ENCODE assay signal across 2 cellular contexts in genomic region chr15:89004726-89005030, GRCh38.
TF ChIP-seq lines count a peak whose summit lies in the region.

No MANE protein-coding gene starts in this region.

TF ChIP-seq in IMR-90, 13 proteins besides CTCF, POLR2A, EP300 and RAD21:
- TF ChIP-seq ELK1 (IDR thresholded peaks at IDR 0.05; ENCODE audit: borderline replicate concordance, low read depth, low read length) = no peak
- TF ChIP-seq MAFK (IDR thresholded peaks at IDR 0.05; ENCODE audit: low read depth, low read length) = no peak
- no peak for TF ChIP-seq FOS (IDR thresholded peaks at IDR 0.05; ENCODE audit: low read depth, low read length)
- no peak for TF ChIP-seq USF2 (IDR thresholded peaks at IDR 0.05; ENCODE audit: low read depth, low read length)
- no peak for TF ChIP-seq RFX5 (IDR thresholded peaks at IDR 0.05; ENCODE audit: low read depth, low read length)
- no peak for TF ChIP-seq BHLHE40 (IDR thresholded peaks at IDR 0.05; ENCODE audit: low read depth, low read length)
- no peak for TF ChIP-seq NFE2L2 (IDR thresholded peaks at IDR 0.05; ENCODE audit: low read depth, low read length)
- no peak for TF ChIP-seq SMC3 (IDR thresholded peaks at IDR 0.05; ENCODE audit: low read depth, low read length)
- no peak for TF ChIP-seq CEBPB (IDR thresholded peaks at IDR 0.05; ENCODE audit: low read depth, low read length)
- no peak for TF ChIP-seq MXI1 (IDR thresholded peaks at IDR 0.05; ENCODE audit: borderline replicate concordance, low read depth, low read length)
- no peak for TF ChIP-seq MAZ (IDR thresholded peaks at IDR 0.05; ENCODE audit: borderline replicate concordance, low read depth, low read length)
- TF ChIP-seq CHD1 (IDR thresholded peaks at IDR 0.05; ENCODE audit: low read depth, low read length) = no peak
- no peak for TF ChIP-seq RCOR1 (IDR thresholded peaks at IDR 0.05; ENCODE audit: insufficient replicate concordance, low read length)

TF ChIP-seq in K562, 482 proteins besides CTCF, POLR2A, EP300 and RAD21:
- no peak for TF ChIP-seq ZNF232 (CRISPR knock-in tag; IDR thresholded peaks at IDR 0.05)
- TF ChIP-seq HDAC6 (IDR thresholded peaks at IDR 0.05; ENCODE audit: low read depth, low read length) = no peak
- TF ChIP-seq MEIS2 (IDR thresholded peaks at IDR 0.05; ENCODE audit: partially characterized antibody) = no peak
- TF ChIP-seq FOXK2 (conservative IDR thresholded peaks at IDR 0.05 in 1 of 2, IDR thresholded peaks at IDR 0.05 in 1 of 2; ENCODE audit: low read depth in 2 of 2) = no peak
- no peak for TF ChIP-seq PHTF2 (CRISPR knock-in tag; IDR thresholded peaks at IDR 0.05)
- TF ChIP-seq, protein P1, sequence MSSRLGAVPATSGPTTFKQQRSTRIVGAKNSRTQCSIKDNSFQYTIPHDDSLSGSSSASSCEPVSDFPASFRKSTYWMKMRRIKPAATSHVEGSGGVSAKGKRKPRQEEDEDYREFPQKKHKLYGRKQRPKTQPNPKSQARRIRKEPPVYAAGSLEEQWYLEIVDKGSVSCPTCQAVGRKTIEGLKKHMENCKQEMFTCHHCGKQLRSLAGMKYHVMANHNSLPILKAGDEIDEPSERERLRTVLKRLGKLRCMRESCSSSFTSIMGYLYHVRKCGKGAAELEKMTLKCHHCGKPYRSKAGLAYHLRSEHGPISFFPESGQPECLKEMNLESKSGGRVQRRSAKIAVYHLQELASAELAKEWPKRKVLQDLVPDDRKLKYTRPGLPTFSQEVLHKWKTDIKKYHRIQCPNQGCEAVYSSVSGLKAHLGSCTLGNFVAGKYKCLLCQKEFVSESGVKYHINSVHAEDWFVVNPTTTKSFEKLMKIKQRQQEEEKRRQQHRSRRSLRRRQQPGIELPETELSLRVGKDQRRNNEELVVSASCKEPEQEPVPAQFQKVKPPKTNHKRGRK (tag; IDR thresholded peaks at IDR 0.05) = peak; percentile 5; the same call in 1 of the 2 replicates
TF ChIP-seq in K562: peak in this region for 1.
